Comparison of ENCODE assay signal across 24 cellular contexts in genomic region chr16:73275024-73275423, GRCh38.
DNase-seq lines count a peak whose midpoint lies in the region; ATAC-seq and TF ChIP-seq lines count a peak whose summit lies in the region.
"Had no signal": no experiment of that assay in that cellular context is flagged by ENCODE, and none has a peak within 500 bp of the region (broad histone marks: within the 10 kb centered on the region; RNA-seq: fewer than 3 reads in every experiment).

No MANE protein-coding gene starts in this region.

- no peak overlapping the region for H3K27ac Mint-ChIP-seq in osteocyte (ENCODE audit: unreplicated experiment)
- H3K27ac Mint-ChIP-seq: activated CD4-positive, alpha-beta memory T cell treated with anti-CD3 and anti-CD28 coated beads for 36 hours; CD14-positive monocyte; dendritic cell treated with granulocyte-macrophage colony-stimulating factor and Interleukin-4, amounts not matched to agents 40 ng/mL and 50 ng/mL, for 4 days; immature natural killer cell; nephron; WTC11 had no signal

- TF ChIP-seq CTCF in osteocyte (IDR thresholded peaks at IDR 0.05) = no peak
- TF ChIP-seq CTCF in uterus (IDR thresholded peaks at IDR 0.05) = no peak

- no peaks in the 10 kb centered on the region for H3K27me3 ChIP-seq in uterus
- H3K27me3 ChIP-seq: testis had no signal

- H3K27me3 Mint-ChIP-seq in osteocyte (ENCODE audit: unreplicated experiment) = peaks cover 35% of the 10 kb centered on the region
- H3K27me3 Mint-ChIP-seq: activated CD4-positive, alpha-beta memory T cell treated with anti-CD3 and anti-CD28 coated beads for 36 hours; dendritic cell treated with granulocyte-macrophage colony-stimulating factor and Interleukin-4, amounts not matched to agents 40 ng/mL and 50 ng/mL, for 4 days had no signal

- H3K36me3 ChIP-seq in uterus = no peaks in the 10 kb centered on the region

- H3K9me3 Mint-ChIP-seq in osteocyte (ENCODE audit: unreplicated experiment) = no peaks in the 10 kb centered on the region

- H3K4me3 Mint-ChIP-seq in osteocyte (ENCODE audit: unreplicated experiment) = no peak overlapping the region
- H3K4me3 Mint-ChIP-seq: activated CD4-positive, alpha-beta memory T cell treated with anti-CD3 and anti-CD28 coated beads for 36 hours; CD14-positive monocyte; dendritic cell treated with granulocyte-macrophage colony-stimulating factor and Interleukin-4, amounts not matched to agents 40 ng/mL and 50 ng/mL, for 4 days; immature natural killer cell; nephron; WTC11 had no signal

- TF ChIP-seq POLR2A in uterus (IDR thresholded peaks at IDR 0.05) = no peak

- no peaks in the 10 kb centered on the region for H3K36me3 Mint-ChIP-seq in osteocyte (ENCODE audit: unreplicated experiment)
- H3K36me3 Mint-ChIP-seq: activated CD4-positive, alpha-beta memory T cell treated with anti-CD3 and anti-CD28 coated beads for 36 hours; CD14-positive monocyte; immature natural killer cell had no signal

- intact Hi-C loops in uterus (cut with DNase I; ENCODE audit: low total_unique reads) = no loop called here

- no peak overlapping the region for H3K27ac ChIP-seq in uterus
- H3K27ac ChIP-seq: RWPE1, testis had no signal

- peak; percentile 52 for ATAC-seq in GM19023 (IDR thresholded peaks at IDR 0.05; ENCODE audit: unreplicated experiment)
- ATAC-seq in GM21786 (IDR thresholded peaks at IDR 0.05; ENCODE audit: unreplicated experiment) = peak; percentile 66
- ATAC-seq in HG03108 (IDR thresholded peaks at IDR 0.05; ENCODE audit: unreplicated experiment) = peak; percentile 71
- no peak for ATAC-seq in activated CD4-positive, CD25-positive, alpha-beta regulatory T cell treated with anti-CD3 and anti-CD28 coated beads, Interleukin-2, amount 50 U/mL, for 24 hours
- ATAC-seq: HepG2, left ventricle myocardium superior, WTC11 had no signal

- DNase-seq in osteocyte (ENCODE audit: extremely low spot score, unreplicated experiment) (peak; percentile 19), cerebellar cortex (ENCODE audit: low spot score) (no peak), uterus (no peak)
- DNase-seq: activated CD4-positive, alpha-beta memory T cell treated with anti-CD3 and anti-CD28 coated beads for 36 hours; activated naive CD4-positive, alpha-beta T cell; activated T-cell treated with anti-CD3 and anti-CD28 coated beads for 4 hours; amniotic stem cell; DMS153; immature natural killer cell; left ventricle myocardium superior; midbrain; NCI-H1092 treated with DMSO at 0.1 percent for 48 hours; NCI-H2029 treated with DMSO at 0.1 percent for 48 hours; testis had no signal

- H3K4me3 ChIP-seq in uterus = no peak overlapping the region
- H3K4me3 ChIP-seq: testis had no signal

- H3K4me1 Mint-ChIP-seq in osteocyte (ENCODE audit: unreplicated experiment) = no peaks in the 10 kb centered on the region
- H3K4me1 Mint-ChIP-seq: CD14-positive monocyte, immature natural killer cell, nephron, WTC11 had no signal

- H3K4me1 ChIP-seq in uterus = no peaks in the 10 kb centered on the region
- H3K4me1 ChIP-seq: testis had no signal

- H3K9me3 ChIP-seq in uterus = no peaks in the 10 kb centered on the region
- H3K9me3 ChIP-seq: testis had no signal

Comparison
In these comparisons a context has a peak if more than half of its experiments do, and no peak if none do; other contexts are left out.
1. ATAC-seq: peak in GM19023 (single experiment), GM21786 (single experiment) and HG03108 (single experiment); none in activated CD4-positive, CD25-positive, alpha-beta regulatory T cell treated with anti-CD3 and anti-CD28 coated beads, Interleukin-2, amount 50 U/mL, for 24 hours (0 of 2).